Comparison of ENCODE assay signal across 16 cellular contexts in genomic region chr6:75933387-75933975, GRCh38.
"Had no signal": no experiment of that assay in that cellular context is flagged by ENCODE, and none has a peak within 500 bp of the region (broad histone marks: within the 10 kb centered on the region; RNA-seq: fewer than 3 reads in every experiment).

No MANE protein-coding gene starts in this region.

- H3K36me3 ChIP-seq: uterus had no signal

- H3K4me3 ChIP-seq: testis, uterus had no signal

- H3K27ac ChIP-seq: testis, uterus had no signal

- DNase-seq: activated CD4-positive, alpha-beta T cell treated with anti-CD3 and anti-CD28 coated beads, Interleukin-2, amount 50 U/mL, for 4 hours; activated effector memory CD4-positive, alpha-beta T cell treated with Interleukin-2 at 50 U/mL for 16 hours; activated T-cell treated with anti-CD3 and anti-CD28 coated beads, Interleukin-2, amount 50 U/mL, for 1 hour; hypothalamus; kidney glomerular epithelial cell; mesendoderm; stimulated activated CD4-positive, alpha-beta T cell treated with anti-CD3 and anti-CD28 coated beads, Interleukin-4, amount 100 ng/mL, for 1 hour; stimulated activated CD8-positive, alpha-beta memory T cell treated with anti-CD3 and anti-CD28 coated beads, Interleukin-4, amount 100 ng/mL, for 48 hours; stimulated activated naive CD8-positive, alpha-beta T cell treated with anti-CD3 and anti-CD28 coated beads, Interleukin-15, Interleukin-2, amounts not matched to agents 100 U/mL and 50 U/mL, for 24 hours; testis had no signal

- H3K27ac Mint-ChIP-seq: activated naive CD4-positive, alpha-beta T cell treated with anti-CD3 and anti-CD28 coated beads, Interleukin-2, amount 50 U/mL, for 24 hours; dendritic cell treated with granulocyte-macrophage colony-stimulating factor and Interleukin-4, amounts not matched to agents 40 ng/mL and 50 ng/mL, for 4 days; T-helper 2 cell treated with Interferon-gamma antibody and Interleukin-4, amounts not matched to agents 5 μg/mL and 100 μg/mL, for 36 hours had no signal

- H3K27me3 ChIP-seq: testis, uterus had no signal

- H3K36me3 Mint-ChIP-seq: activated naive CD4-positive, alpha-beta T cell treated with anti-CD3 and anti-CD28 coated beads, Interleukin-2, amount 50 U/mL, for 24 hours had no signal

- H3K9me3 ChIP-seq: testis, uterus had no signal

- H3K9me3 Mint-ChIP-seq: activated naive CD4-positive, alpha-beta T cell treated with anti-CD3 and anti-CD28 coated beads, Interleukin-2, amount 50 U/mL, for 24 hours; central memory CD8-positive, alpha-beta T cell; dendritic cell treated with granulocyte-macrophage colony-stimulating factor and Interleukin-4, amounts not matched to agents 40 ng/mL and 50 ng/mL, for 4 days; T-helper 2 cell treated with Interferon-gamma antibody and Interleukin-4, amounts not matched to agents 5 μg/mL and 100 μg/mL, for 36 hours had no signal

- H3K4me1 ChIP-seq: testis, uterus had no signal

- H3K4me3 Mint-ChIP-seq: activated naive CD4-positive, alpha-beta T cell treated with anti-CD3 and anti-CD28 coated beads, Interleukin-2, amount 50 U/mL, for 24 hours; central memory CD8-positive, alpha-beta T cell; dendritic cell treated with granulocyte-macrophage colony-stimulating factor and Interleukin-4, amounts not matched to agents 40 ng/mL and 50 ng/mL, for 4 days; T-helper 2 cell treated with Interferon-gamma antibody and Interleukin-4, amounts not matched to agents 5 μg/mL and 100 μg/mL, for 36 hours had no signal

- ATAC-seq: activated CD4-positive, CD25-positive, alpha-beta regulatory T cell treated with anti-CD3 and anti-CD28 coated beads, Interleukin-2, amount 50 U/mL, for 24 hours; stimulated activated naive CD8-positive, alpha-beta T cell treated with anti-CD3 and anti-CD28 coated beads, Interleukin-15, Interleukin-2, amounts not matched to agents 100 U/mL and 50 U/mL, for 24 hours had no signal
